24 cellular contexts compared by ENCODE assay signal in the genomic region with DNA sequence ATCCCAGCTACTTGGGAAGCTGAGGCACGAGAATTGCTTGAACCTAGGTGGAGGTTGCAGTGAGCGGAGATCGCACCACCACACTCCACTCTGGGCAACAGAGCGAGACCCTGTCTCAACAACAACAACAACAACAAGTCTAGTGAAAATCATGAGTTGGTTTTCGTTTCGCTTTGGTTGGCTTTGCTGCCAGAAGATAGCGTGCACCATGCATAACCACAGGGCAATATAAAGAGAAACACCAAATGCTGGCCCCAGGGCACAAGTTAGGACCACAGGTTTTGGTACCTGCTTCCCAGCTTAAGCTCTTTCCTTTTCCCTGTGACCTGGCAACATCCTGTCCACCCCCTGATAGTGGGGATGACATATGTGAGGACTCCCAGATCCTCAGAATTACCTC.
"Had no signal": no experiment of that assay in that cellular context is flagged by ENCODE, and none has a peak within 500 bp of the region (broad histone marks: within the 10 kb centered on the region; RNA-seq: fewer than 3 reads in every experiment).

No MANE protein-coding gene starts in this region.

- H3K27ac ChIP-seq: neural progenitor cell, ovary, parathyroid adenoma, psoas muscle, right lobe of liver, sigmoid colon, stomach, suprapubic skin, testis, tibial artery, transverse colon, upper lobe of right lung, uterus had no signal

- H3K9me3 ChIP-seq: ovary, psoas muscle, right lobe of liver, sigmoid colon, suprapubic skin, testis, tibial artery, transverse colon, upper lobe of right lung, uterus had no signal

- H3K27me3 ChIP-seq: neural progenitor cell, ovary, right lobe of liver, sigmoid colon, stomach, suprapubic skin, testis, tibial artery, transverse colon, upper lobe of right lung, uterus had no signal

- ATAC-seq: naive thymus-derived CD4-positive, alpha-beta T cell; psoas muscle; right cardiac atrium; right lobe of liver; stimulated activated effector memory CD8-positive, alpha-beta T cell treated with anti-CD3 and anti-CD28 coated beads, Interleukin-12 subunit alpha, Interleukin-12 subunit beta, amount 100 ng/mL, for 72 hours; stimulated activated naive B cell treated with anti-CD40 and anti-IgM and Interleukin-4, amounts not matched to agents 10 μg/mL and 1 μg/mL and 100 μg/mL, for 72 hours; upper lobe of right lung had no signal

- H3K4me3 ChIP-seq: neural progenitor cell, ovary, psoas muscle, right lobe of liver, sigmoid colon, stomach, suprapubic skin, testis, tibial artery, transverse colon, upper lobe of right lung, uterus had no signal

- H3K36me3 ChIP-seq: neural progenitor cell, ovary, right lobe of liver, sigmoid colon, stomach, suprapubic skin, tibial artery, transverse colon, upper lobe of right lung, uterus had no signal

- FAIRE-seq: small intestine had no signal

- H3K4me1 ChIP-seq: neural progenitor cell, psoas muscle, right lobe of liver, sigmoid colon, stomach, suprapubic skin, testis, tibial artery, transverse colon, upper lobe of right lung, uterus had no signal

- DNase-seq: naive thymus-derived CD4-positive, alpha-beta T cell; occipital lobe; ovary; psoas muscle; right cardiac atrium; right lobe of liver; sigmoid colon; small intestine; stimulated activated CD4-positive, alpha-beta T cell treated with anti-CD3 and anti-CD28 coated beads, Interleukin-15, amount 100 ng/mL, for 24 hours; stimulated activated CD4-positive, alpha-beta T cell treated with anti-CD3 and anti-CD28 coated beads, Interleukin-2, amount 100 ng/mL, for 24 hours; stimulated activated CD4-positive, alpha-beta T cell treated with anti-CD3 and anti-CD28 coated beads, Interleukin-2, amount 100 ng/mL, for 48 hours; stimulated activated CD4-positive, alpha-beta T cell treated with anti-CD3 and anti-CD28 coated beads, Interleukin-4, amount 100 ng/mL, for 24 hours; stimulated activated naive B cell treated with anti-CD40 and anti-IgM and Interleukin-4, amounts not matched to agents 10 μg/mL and 1 μg/mL and 100 μg/mL, for 72 hours; stimulated activated naive CD4-positive, alpha-beta T cell treated with Interleukin-2 at 50 U/mL for 16 hours; stomach; testis; tibial artery; transverse colon; upper lobe of right lung; uterus had no signal
